ENCODE assay signal across 8 cellular contexts in the genomic region with DNA sequence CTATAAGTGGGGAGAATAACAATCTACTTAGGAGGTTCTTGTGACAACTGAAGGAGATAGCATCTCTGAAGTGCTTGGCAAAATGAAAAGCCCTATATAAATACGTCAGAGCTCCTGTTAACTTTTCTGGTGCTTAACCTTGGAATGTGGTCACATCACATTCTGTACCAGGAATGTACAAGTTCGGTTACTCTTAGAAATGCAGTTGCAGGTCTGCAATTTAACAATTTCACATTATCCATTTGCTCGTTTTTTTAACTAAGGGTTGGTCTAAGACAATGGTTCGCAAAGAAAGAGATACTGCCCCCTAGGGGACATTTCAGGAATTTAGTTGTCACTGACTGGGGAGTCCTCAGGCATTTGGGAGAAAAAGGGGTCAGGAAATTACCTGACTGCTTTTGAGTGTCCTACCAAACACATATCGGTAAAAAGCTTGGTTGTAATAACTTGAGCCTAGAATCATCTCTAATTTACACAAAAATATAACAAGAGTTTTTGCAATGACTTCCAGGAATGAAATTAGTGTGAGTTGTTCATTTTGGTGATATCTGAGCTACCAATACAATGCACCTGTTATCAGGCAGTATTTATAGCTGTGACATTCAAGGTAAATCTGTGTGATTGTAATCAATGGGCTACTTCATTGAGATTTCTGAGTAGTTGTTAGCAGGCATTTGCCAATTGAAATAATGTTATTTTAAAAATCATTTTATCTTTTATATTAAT. TPM values are rescaled to one million over a fixed set of nuclear protein-coding genes. Genes with fewer than 3 reads are reported as not detected.
DNase-seq lines count a peak whose midpoint lies in the region; ATAC-seq, FAIRE-seq and TF ChIP-seq lines count a peak whose summit lies in the region.

No MANE protein-coding gene starts in this region.

- ATAC-seq in GM18867 (IDR thresholded peaks at IDR 0.05; ENCODE audit: unreplicated experiment) (peak; percentile 64), GM18505 (IDR thresholded peaks at IDR 0.05; ENCODE audit: unreplicated experiment) (no peak)

- TF ChIP-seq CTCF in Peyer's patch (IDR thresholded peaks at IDR 0.05) (peak; percentile 87 to 96 (median 90)), right atrium auricular region (IDR thresholded peaks at IDR 0.05) (peak; percentile 93 to 95), smooth muscle cell (IDR thresholded peaks at IDR 0.05; ENCODE audit: borderline replicate concordance, insufficient read depth, poor library complexity, severe bottlenecking) (peak; percentile 83)

- no peak for FAIRE-seq in HTR-8/SVneo (lab: Jason Lieb, UNC)

- no peak overlapping the region for H3K27ac ChIP-seq in Peyer's patch
- H3K27ac ChIP-seq in right atrium auricular region, result no peak overlapping the region
- H3K27ac ChIP-seq in smooth muscle cell (ENCODE audit: low read depth), result no peak overlapping the region

- no peaks in the 10 kb centered on the region for H3K36me3 ChIP-seq in Peyer's patch
- no peaks in the 10 kb centered on the region for H3K36me3 ChIP-seq in adipocyte (ENCODE audit: control insufficient read depth, insufficient read depth, low read length, severe bottlenecking)
- H3K36me3 ChIP-seq in right atrium auricular region, result no peaks in the 10 kb centered on the region
- no peaks in the 10 kb centered on the region for H3K36me3 ChIP-seq in smooth muscle cell (ENCODE audit: low read depth)

- H3F3A ChIP-seq in smooth muscle cell (ENCODE audit: low read depth), result peaks cover 5% of the 10 kb centered on the region

- H3K9me3 ChIP-seq in Peyer's patch, result no peaks in the 10 kb centered on the region
- H3K9me3 ChIP-seq in adipocyte (ENCODE audit: control insufficient read depth, low read length), result no peaks in the 10 kb centered on the region
- H3K9me3 ChIP-seq in right atrium auricular region, result no peaks in the 10 kb centered on the region
- no peaks in the 10 kb centered on the region for H3K9me3 ChIP-seq in smooth muscle cell (replicated peaks; ENCODE audit: low read depth)

- H3K4me1 ChIP-seq in Peyer's patch (peaks cover 0 to 25% (median 9%) of the 10 kb centered on the region in 4 donors), adipocyte (ENCODE audit: control insufficient read depth, insufficient read depth, low read length) (peaks cover 13% of the 10 kb centered on the region), right atrium auricular region (peaks cover 0 to 17% of the 10 kb centered on the region in 2 donors), smooth muscle cell (ENCODE audit: low read depth) (peaks cover 3% of the 10 kb centered on the region)

- H3K9ac ChIP-seq in adipocyte (ENCODE audit: low read length) (no peak overlapping the region), smooth muscle cell (ENCODE audit: low read depth) (no peak overlapping the region)

- 11% methylated on average over 5 of the region's 5 CpGs for WGBS in smooth muscle cell (ENCODE audit: low lambda C conversion rate)

- H3K27me3 ChIP-seq in Peyer's patch (no peaks in the 10 kb centered on the region), adipocyte (replicated peaks; ENCODE audit: control insufficient read depth, insufficient read depth, low read length) (no peaks in the 10 kb centered on the region), right atrium auricular region (no peaks in the 10 kb centered on the region), smooth muscle cell (ENCODE audit: low read depth) (no peaks in the 10 kb centered on the region)

- no peak overlapping the region for H2AFZ ChIP-seq in smooth muscle cell (ENCODE audit: low read depth)

- H3K4me3 ChIP-seq in Peyer's patch (no peak overlapping the region), adipocyte (ENCODE audit: low read length) (no peak overlapping the region), right atrium auricular region (no peak overlapping the region), smooth muscle cell (no peak overlapping the region)

- DNase-seq in CMK (ENCODE audit: low read depth), result peak; percentile 24
- peak; percentile 66 for DNase-seq in HTR-8/SVneo (ENCODE audit: insufficient read length, low spot score)
- DNase-seq in Peyer's patch, result peak in 2 of 3 donors; percentile 40 to 73
- peak; percentile 93 for DNase-seq in adipocyte (ENCODE audit: low read depth)
- DNase-seq in right atrium auricular region (ENCODE audit: low spot score), result no peak
- no peak for DNase-seq in smooth muscle cell (lab: John Stamatoyannopoulos, UW; ENCODE audit: unreplicated experiment)

- no peak for TF ChIP-seq POLR2A in Peyer's patch (IDR thresholded peaks at IDR 0.05)
- no peak for TF ChIP-seq POLR2A in GM18505 (IDR thresholded peaks at IDR 0.05; ENCODE audit: borderline replicate concordance, extremely low read depth, insufficient read depth, insufficient read length)

- H3K79me2 ChIP-seq in smooth muscle cell (ENCODE audit: low read depth), result no peaks in the 10 kb centered on the region

- H4K20me1 ChIP-seq in smooth muscle cell (ENCODE audit: low read depth), result no peaks in the 10 kb centered on the region

- no peak overlapping the region for H3K4me2 ChIP-seq in smooth muscle cell

RNA-seq across cellular contexts. Expression of a gene that starts 5.4 kb away (rescaled TPM):
- total RNA-seq in Peyer's patch, result 10 to 100 TPM in 2 of 4 donors, 1 to 10 TPM in 2; 4.1 to 41.0 (median 10.1) TPM
- 10 to 100 TPM; 32.2 to 60.7 TPM for total RNA-seq in right atrium auricular region
- total RNA-seq in smooth muscle cell, result 36.7 and 46.0 TPM in 2 replicates
- 33.8 and 37.1 TPM in 2 replicates for polyA plus RNA-seq in smooth muscle cell

RNA-seq across cellular contexts. Expression of a gene that starts 8.2 kb away (rescaled TPM):
- total RNA-seq in Peyer's patch (1 to 10 TPM in 1 of 4 donors, under 1 TPM in 2, not detected in 1; 0.38 to 2.5 (median 0.40) TPM), right atrium auricular region (not detected), smooth muscle cell (not detected in 2 replicates)
- not detected in 2 replicates for polyA plus RNA-seq in smooth muscle cell

RNA-seq across cellular contexts. Expression of a gene that starts 48.9 kb away (rescaled TPM):
- 100 to 1,000 TPM in 2 of 4 donors, 10 to 100 TPM in 2; 90.6 to 142 (median 109) TPM for total RNA-seq in Peyer's patch
- 100 to 1,000 TPM in 1 of 2 donors, 10 to 100 TPM in 1; 80.4 to 123 TPM for total RNA-seq in right atrium auricular region
- total RNA-seq in smooth muscle cell, result 140 and 154 TPM in 2 replicates
- polyA plus RNA-seq in smooth muscle cell, result 145 and 159 TPM in 2 replicates

RNA-seq across cellular contexts. Expression of a gene that starts 49.9 kb away (rescaled TPM):
- total RNA-seq in Peyer's patch (100 to 1,000 TPM; 141 to 236 (median 211) TPM), right atrium auricular region (10 to 100 TPM; 50.4 to 58.6 TPM), smooth muscle cell (45.7 and 56.1 TPM in 2 replicates)
- polyA plus RNA-seq in smooth muscle cell, result 37.9 and 50.0 TPM in 2 replicates

Comparison
In these comparisons a context has a peak if more than half of its experiments do, and no peak if none do; other contexts are left out.
1. DNase-seq: peak in CMK (single experiment), HTR-8/SVneo (single experiment), Peyer's patch (2 of 3) and adipocyte (single experiment); none in right atrium auricular region (single experiment) and smooth muscle cell (single experiment).
2. Peak in every context shown above with its lines, with median percentiles within 50 percentile points of each other: CTCF ChIP-seq.